ENCODE assay signal across 8 cellular contexts in genomic region chr1:21022279-21023040, GRCh38.
DNase-seq lines count a peak whose midpoint lies in the region; ATAC-seq and TF ChIP-seq lines count a peak whose summit lies in the region.

No MANE protein-coding gene starts in this region.

- no peaks in the 10 kb centered on the region for H3K9me3 Mint-ChIP-seq in CD8-positive, alpha-beta memory T cell
- H3K9me3 Mint-ChIP-seq in activated B cell treated with CpG ODN at 0.5 μM for 24 hours (no peaks in the 10 kb centered on the region), nephron progenitor cell (peaks cover 41% of the 10 kb centered on the region)

- no peaks in the 10 kb centered on the region for H3K36me3 Mint-ChIP-seq in CD8-positive, alpha-beta memory T cell
- H3K36me3 Mint-ChIP-seq in activated B cell treated with CpG ODN at 0.5 μM for 24 hours (ENCODE audit: low read depth) = peaks cover 18% of the 10 kb centered on the region
- peaks cover 57% of the 10 kb centered on the region for H3K36me3 Mint-ChIP-seq in nephron progenitor cell (ENCODE audit: low read depth)

- CTCF ChIA-PET in CD8-positive, alpha-beta memory T cell (lab: Charles Lee) = interaction anchor here (0.7 kb wide), 1 partner anchor 173 kb away, joined by 3 read pairs; no protein-coding TSS in a partner anchor
- CTCF ChIA-PET in activated B cell treated with CpG ODN at 0.5 μM for 24 hours (lab: Charles Lee) = interaction anchor here (1.0 kb wide), 1 partner anchor 173 kb away, joined by 3 read pairs; no protein-coding TSS in a partner anchor

- no peaks in the 10 kb centered on the region for H3K9me3 ChIP-seq in CD8-positive, alpha-beta memory T cell (ENCODE audit: low read length)

- peak overlapping the region; percentile 51 to 91 (median 84) for H3K27ac Mint-ChIP-seq in CD8-positive, alpha-beta memory T cell
- H3K27ac Mint-ChIP-seq in activated B cell treated with CpG ODN at 0.5 μM for 24 hours (peak overlapping the region; percentile 88), nephron progenitor cell (peak overlapping the region; percentile 86)

- H3K4me3 ChIP-seq in CD8-positive, alpha-beta memory T cell (ENCODE audit: low read length) = peak overlapping the region; percentile 0

- H3K27ac ChIP-seq in CD8-positive, alpha-beta memory T cell (ENCODE audit: low read depth, low read length) = peak overlapping the region; percentile 84

- ATAC-seq in HG03280 (IDR thresholded peaks at IDR 0.05; ENCODE audit: unreplicated experiment) (peak; percentile 95), activated B cell treated with CpG ODN at 0.5 μM for 24 hours (ENCODE audit: low read depth) (peak; percentile 91)

- TF ChIP-seq CTCF in activated B cell treated with CpG ODN at 0.5 μM for 24 hours (IDR thresholded peaks at IDR 0.05) (no peak), nephron progenitor cell (IDR thresholded peaks at IDR 0.05) (no peak)

- peak in 2 of 5 donors; percentile 15 to 54 for DNase-seq in CD8-positive, alpha-beta memory T cell
- peak; percentile 67 for DNase-seq in NCI-H2171 (lab: John Stamatoyannopoulos, UW)
- no peak for DNase-seq in activated B cell treated with CpG ODN at 0.5 μM for 24 hours
- DNase-seq in fibroblast of gingiva (ENCODE audit: low read depth) = peak; percentile 96
- DNase-seq in nephron progenitor cell = no peak
- no peak for DNase-seq in ecto neural progenitor cell (ENCODE audit: low spot score)

- peak; percentile 29 for TF ChIP-seq POLR2A in GM18951 (IDR thresholded peaks at IDR 0.05; ENCODE audit: extremely low read depth, insufficient read depth, insufficient read length)

- in situ Hi-C loops in GM18951 (cut with MboI; ENCODE audit: low sequenced_read_pairs, unreplicated experiment) = no loop called here

- H3K4me1 Mint-ChIP-seq in CD8-positive, alpha-beta memory T cell = peaks cover 19 to 35% (median 33%) of the 10 kb centered on the region in 3 donors
- peaks cover 23% of the 10 kb centered on the region for H3K4me1 Mint-ChIP-seq in activated B cell treated with CpG ODN at 0.5 μM for 24 hours
- H3K4me1 Mint-ChIP-seq in nephron progenitor cell = peaks cover 16% of the 10 kb centered on the region

- H3K36me3 ChIP-seq in CD8-positive, alpha-beta memory T cell (ENCODE audit: insufficient read depth, low read length) = no peaks in the 10 kb centered on the region

- H3K27me3 ChIP-seq in CD8-positive, alpha-beta memory T cell (ENCODE audit: insufficient read depth, low read length, poor library complexity, severe bottlenecking) = no peaks in the 10 kb centered on the region

- H3K27me3 Mint-ChIP-seq in CD8-positive, alpha-beta memory T cell = no peaks in the 10 kb centered on the region
- H3K27me3 Mint-ChIP-seq in activated B cell treated with CpG ODN at 0.5 μM for 24 hours (no peaks in the 10 kb centered on the region), nephron progenitor cell (ENCODE audit: low read depth, poor library complexity) (no peaks in the 10 kb centered on the region)

- intact Hi-C loops in activated B cell treated with CpG ODN at 0.5 μM for 24 hours (cut with micrococcal nuclease) = loop anchor here (5.0 kb wide), 1 partner anchor 155 kb away; the partner anchor contains the start of gene EIF4G3

- peaks cover 12% of the 10 kb centered on the region for H3K4me1 ChIP-seq in CD8-positive, alpha-beta memory T cell (ENCODE audit: insufficient read depth, low read length)

- peak overlapping the region; percentile 6 to 81 (median 74) for H3K4me3 Mint-ChIP-seq in CD8-positive, alpha-beta memory T cell
- H3K4me3 Mint-ChIP-seq in activated B cell treated with CpG ODN at 0.5 μM for 24 hours (peak overlapping the region; percentile 70), nephron progenitor cell (no peak overlapping the region)

- POLR2A ChIA-PET in CD8-positive, alpha-beta memory T cell (lab: Charles Lee) = interaction anchor here (0.6 to 1.4 kb wide), 2 partner anchors 19 to 235 kb away, joined by 3 to 6 read pairs; partner anchors contain the start of gene HP1BP3
- POLR2A ChIA-PET in activated B cell treated with CpG ODN at 0.5 μM for 24 hours (lab: Charles Lee) = interaction anchor here (0.5 to 0.9 kb wide), 3 partner anchors 161 to 851 kb away, joined by 3 to 4 read pairs (median 3); no protein-coding TSS in a partner anchor

Comparison
In these comparisons a context has a peak if more than half of its experiments do, and no peak if none do; other contexts are left out.
1. DNase-seq: peak in NCI-H2171 (single experiment) and fibroblast of gingiva (single experiment); none in activated B cell treated with CpG ODN at 0.5 μM for 24 hours (single experiment), nephron progenitor cell (single experiment) and ecto neural progenitor cell (single experiment).
2. Peak in every context shown above with its lines, with median percentiles within 50 percentile points of each other: H3K27ac Mint-ChIP-seq.